Comparison of ENCODE assay signal across 1 cellular context in genomic region chr1:3340548-3341235, GRCh38.
TF ChIP-seq lines count a peak whose summit lies in the region.

No MANE protein-coding gene starts in this region.

TF ChIP-seq in HepG2, 621 proteins besides CTCF, POLR2A, EP300 and RAD21 (continued from another document and continues in another):
- TF ChIP-seq ZNF646 (CRISPR knock-in tag; IDR thresholded peaks at IDR 0.05) (peak; percentile 30; the same call in 1 of the 2 replicates), TBX2 (CRISPR knock-in tag; IDR thresholded peaks at IDR 0.05; ENCODE audit: borderline replicate concordance) (peak; percentile 86; the same call in 1 of the 2 replicates), CREB3 (CRISPR knock-in tag; IDR thresholded peaks at IDR 0.05) (no peak), HMGXB3 (CRISPR knock-in tag; IDR thresholded peaks at IDR 0.05; ENCODE audit: borderline replicate concordance) (0 out of 2 replicates have a peak, but pooled peaks have one; percentile 25), ZSCAN9 (CRISPR knock-in tag; IDR thresholded peaks at IDR 0.05; ENCODE audit: borderline replicate concordance) (no peak), MTA3 (CRISPR knock-in tag; IDR thresholded peaks at IDR 0.05) (no peak), DRAP1 (CRISPR knock-in tag; IDR thresholded peaks at IDR 0.05) (no peak), ZBTB43 (CRISPR knock-in tag; conservative IDR thresholded peaks at IDR 0.05) (peak; percentile 63; the same call in 1 of the 2 replicates), ZSCAN25 (CRISPR knock-in tag; IDR thresholded peaks at IDR 0.05) (peak; percentile 52), NFATC3 (CRISPR knock-in tag; IDR thresholded peaks at IDR 0.05) (0 out of 2 replicates have a peak, but pooled peaks have one; percentile 36), HNF1B (CRISPR knock-in tag; IDR thresholded peaks at IDR 0.05) (peak; percentile 94), ZFP36L1 (CRISPR knock-in tag; IDR thresholded peaks at IDR 0.05) (0 out of 2 replicates have a peak, but pooled peaks have one; percentile 33), HES4 (CRISPR knock-in tag; IDR thresholded peaks at IDR 0.05; ENCODE audit: borderline replicate concordance) (peak; percentile 27; the same call in 1 of the 2 replicates), ZNF777 (CRISPR knock-in tag; IDR thresholded peaks at IDR 0.05) (0 out of 2 replicates have a peak, but pooled peaks have one; percentile 45), ZBTB39 (CRISPR knock-in tag; IDR thresholded peaks at IDR 0.05) (0 out of 2 replicates have a peak, but pooled peaks have one; percentile 31), PAXIP1 (CRISPR knock-in tag; conservative IDR thresholded peaks at IDR 0.05) (peak; percentile 94), ONECUT2 (CRISPR knock-in tag; IDR thresholded peaks at IDR 0.05) (peak; percentile 95), ZNF609 (CRISPR knock-in tag; IDR thresholded peaks at IDR 0.05; ENCODE audit: borderline replicate concordance) (peak; percentile 76)
